8 cellular contexts compared by ENCODE assay signal in the genomic region with DNA sequence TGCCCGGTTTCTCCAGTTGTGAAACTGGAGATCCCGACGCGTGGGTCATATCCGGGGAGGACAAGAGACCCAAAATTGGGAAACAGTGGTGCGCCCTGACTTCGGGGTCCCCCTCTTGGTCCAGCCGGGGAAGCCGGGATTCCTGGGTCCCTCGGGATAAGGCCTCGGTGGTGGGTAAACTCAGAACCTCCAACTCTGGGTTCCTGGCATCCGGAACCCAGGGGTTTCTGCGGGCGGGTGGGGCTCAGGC. TPM values are rescaled to one million over a fixed set of nuclear protein-coding genes. Genes with fewer than 3 reads are reported as not detected.
DNase-seq lines count a peak whose midpoint lies in the region; ATAC-seq and TF ChIP-seq lines count a peak whose summit lies in the region.

No MANE protein-coding gene starts in this region.

- no peaks in the 10 kb centered on the region for H3K27me3 ChIP-seq in sigmoid colon

- ATAC-seq in GM21390 (IDR thresholded peaks at IDR 0.05; ENCODE audit: unreplicated experiment), result no peak

- peak overlapping the region; percentile 96 for H3K27ac ChIP-seq in VCaP
- peak overlapping the region; percentile 100 for H3K27ac ChIP-seq in sigmoid colon

- no peak for DNase-seq in GM12865 (ENCODE audit: low read depth)
- DNase-seq in fibroblast of villous mesenchyme (ENCODE audit: low read depth), result no peak
- peak; percentile 83 for DNase-seq in sigmoid colon
- no peak for DNase-seq in activated CD4-positive, CD25-positive, alpha-beta regulatory T cell treated with anti-CD3 and anti-CD28 coated beads, Interleukin-2, amount 50 U/mL, for 72 hours
- DNase-seq in ecto neural progenitor cell (ENCODE audit: low spot score), result no peak
- no peak for DNase-seq in Kasumi-1 (lab: John Stamatoyannopoulos, UW)

- no peak for TF ChIP-seq CTCF in GM12865 (IDR thresholded peaks at IDR 0.05; ENCODE audit: insufficient read depth, low read depth, low read length, missing control alignments)
- TF ChIP-seq CTCF in VCaP (conservative IDR thresholded peaks at IDR 0.05), result no peak
- TF ChIP-seq CTCF in fibroblast of villous mesenchyme (IDR thresholded peaks at IDR 0.05; ENCODE audit: insufficient read depth, low read depth, low read length), result no peak
- TF ChIP-seq CTCF in sigmoid colon (IDR thresholded peaks at IDR 0.05), result no peak

- intact Hi-C loops in sigmoid colon (cut with DNase I), result loop anchor here (10.0 kb wide), 2 partner anchors 753 to 1307 kb away; partner anchors contain the start of genes COQ8B and ITPKC

- peaks cover 0 to 56% (median 44%) of the 10 kb centered on the region in 4 donors for H3K4me1 ChIP-seq in sigmoid colon

- TF ChIP-seq EP300 in sigmoid colon (IDR thresholded peaks at IDR 0.05), result no peak

- H3K36me3 ChIP-seq in sigmoid colon, result peaks cover 12 to 22% (median 17%) of the 10 kb centered on the region in 4 donors

- H3K4me3 ChIP-seq in GM12865 (ENCODE audit: low read depth, low read length) (peak overlapping the region; percentile 92), fibroblast of villous mesenchyme (ENCODE audit: low read depth, low read length) (peak overlapping the region; percentile 88), sigmoid colon (peak overlapping the region; percentile 76 to 99 (median 90))

- no peaks in the 10 kb centered on the region for H3K9me3 ChIP-seq in sigmoid colon

- TF ChIP-seq POLR2A in sigmoid colon (IDR thresholded peaks at IDR 0.05), result no peak

- 0% methylated on average over 14 of the region's 14 CpGs for WGBS in sigmoid colon, 2 donors

RNA-seq across cellular contexts. Expression of gene ZFP36, which starts 0.7 kb away (rescaled TPM):
- total RNA-seq in fibroblast of villous mesenchyme (5.8 and 8.6 TPM in 2 replicates), sigmoid colon (100 to 1,000 TPM in 3 of 4 donors, 10 to 100 TPM in 1; 78.1 to 320 (median 190) TPM)
- 100 to 1,000 TPM; 112 to 298 (median 228) TPM for polyA plus RNA-seq in sigmoid colon

RNA-seq across cellular contexts. Expression of gene PLEKHG2, which starts 5.2 kb away (rescaled TPM):
- total RNA-seq in fibroblast of villous mesenchyme, result 25.0 and 39.3 TPM in 2 replicates
- 10 to 100 TPM in 3 of 4 donors, 1 to 10 TPM in 1; 8.2 to 28.8 (median 12.5) TPM for total RNA-seq in sigmoid colon
- 10 to 100 TPM in 1 of 3 donors, under 1 TPM in 2; 0.60 to 14.9 (median 0.69) TPM for polyA plus RNA-seq in sigmoid colon

RNA-seq across cellular contexts. Expression of gene MED29, which starts 16.1 kb away (rescaled TPM):
- total RNA-seq in fibroblast of villous mesenchyme, result 22.0 and 22.2 TPM in 2 replicates
- 10 to 100 TPM; 25.2 to 44.6 (median 33.7) TPM for total RNA-seq in sigmoid colon
- 10 to 100 TPM; 22.8 to 33.5 (median 31.0) TPM for polyA plus RNA-seq in sigmoid colon

RNA-seq across cellular contexts. Expression of gene PAF1, which starts 16.4 kb away (rescaled TPM):
- 29.6 and 33.2 TPM in 2 replicates for total RNA-seq in fibroblast of villous mesenchyme
- total RNA-seq in sigmoid colon, result 10 to 100 TPM; 37.5 to 51.8 (median 43.5) TPM
- polyA plus RNA-seq in sigmoid colon, result 10 to 100 TPM; 28.2 to 40.5 (median 37.2) TPM

RNA-seq across cellular contexts. Expression of gene RPS16, which starts 28.4 kb away (rescaled TPM):
- total RNA-seq in fibroblast of villous mesenchyme (43.2 and 48.3 TPM in 2 replicates), sigmoid colon (1,000 to 10,000 TPM; 1,648 to 4,043 (median 3,423) TPM)
- polyA plus RNA-seq in sigmoid colon, result 1,000 to 10,000 TPM; 2,119 to 4,564 (median 2,918) TPM
